ENCODE assay signal across 28 cellular contexts in the genomic region with DNA sequence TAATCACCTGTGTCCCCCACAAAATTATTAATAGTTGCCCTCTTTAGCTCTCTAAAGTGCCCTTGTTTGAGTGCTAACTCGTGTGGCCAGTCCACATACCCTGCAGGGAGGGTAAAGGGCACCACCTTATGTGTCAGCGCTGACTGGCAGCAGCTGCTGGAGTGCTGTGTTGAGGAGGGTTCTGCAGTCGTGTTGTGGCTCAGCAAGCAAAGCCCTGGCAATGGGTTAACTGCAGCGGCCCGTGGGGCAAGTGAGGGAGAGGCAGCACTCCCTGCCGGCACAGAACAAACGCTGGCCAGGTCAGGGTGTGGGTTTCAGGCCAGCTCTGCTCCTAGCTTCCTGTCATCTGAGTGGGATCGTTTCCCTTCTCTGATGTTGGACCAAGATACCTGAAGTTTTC.
"Had no signal": no experiment of that assay in that cellular context is flagged by ENCODE, and none has a peak within 500 bp of the region (broad histone marks: within the 10 kb centered on the region; RNA-seq: fewer than 3 reads in every experiment).

No MANE protein-coding gene starts in this region.

- H3K9me3 ChIP-seq: esophagus squamous epithelium, gastrocnemius medialis, tibial artery, vagina had no signal

- H3K36me3 Mint-ChIP-seq: activated naive CD8-positive, alpha-beta T cell treated with anti-CD3 and anti-CD28 coated beads for 36 hours; natural killer cell treated with Interleukin-12 subunit alpha and Interleukin-12 subunit beta and Interleukin-15 and Interleukin-18, amount 100 ng/mL, for 72 hours had no signal

- H3K79me2 ChIP-seq: parathyroid adenoma had no signal

- H3K36me3 ChIP-seq: esophagus squamous epithelium, gastrocnemius medialis, tibial artery, vagina had no signal

- FAIRE-seq: bronchial epithelial cell had no signal

- H3K4me1 Mint-ChIP-seq: activated B cell treated with CpG ODN at 0.5 μM for 24 hours; activated CD4-positive, alpha-beta T cell treated with anti-CD3 and anti-CD28 coated beads for 36 hours; activated naive CD8-positive, alpha-beta T cell treated with anti-CD3 and anti-CD28 coated beads for 36 hours; activated T-helper 17 cell treated with anti-CD3 and anti-CD28 coated beads, Interleukin-2, amount 50 U/mL, for 72 hours had no signal

- H3K27ac ChIP-seq: coronary artery, esophagus squamous epithelium, gastrocnemius medialis, parathyroid adenoma, tibial artery, vagina had no signal

- H3K27ac Mint-ChIP-seq: activated B cell treated with CpG ODN at 0.5 μM for 24 hours; activated CD4-positive, alpha-beta T cell treated with anti-CD3 and anti-CD28 coated beads for 36 hours; activated naive CD8-positive, alpha-beta T cell treated with anti-CD3 and anti-CD28 coated beads for 36 hours; activated T-cell treated with anti-CD3 and anti-CD28 coated beads, Interleukin-2, amount 50 U/mL, for 24 hours; activated T-helper 17 cell treated with anti-CD3 and anti-CD28 coated beads, Interleukin-2, amount 50 U/mL, for 72 hours; endodermal cell; natural killer cell treated with Interleukin-12 subunit alpha and Interleukin-12 subunit beta and Interleukin-15 and Interleukin-18, amount 100 ng/mL, for 72 hours; T-helper 1 cell treated with Interleukin-12 subunit alpha and Interleukin-12 subunit beta and Interleukin-4 antibody, amounts not matched to agents 30 μg/mL and 1 μg/mL, for 36 hours had no signal

- H3K4me3 ChIP-seq: coronary artery, esophagus squamous epithelium, gastrocnemius medialis, tibial artery, vagina had no signal

- H3K9ac ChIP-seq: parathyroid adenoma had no signal

- DNase-seq: activated B cell treated with CpG ODN at 0.5 μM for 24 hours; activated CD4-positive, alpha-beta T cell treated with anti-CD3 and anti-CD28 coated beads for 36 hours; activated CD4-positive, alpha-beta T cell treated with anti-CD3 and anti-CD28 coated beads, Interleukin-2, amount 50 U/mL, for 4 hours; activated CD8-positive, alpha-beta memory T cell treated with anti-CD3 and anti-CD28 coated beads for 24 hours; activated CD8-positive, alpha-beta memory T cell treated with anti-CD3 and anti-CD28 coated beads, Interleukin-2, amount 50 U/mL, for 4 hours; activated naive CD4-positive, alpha-beta T cell treated with Interleukin-2 at 50 U/mL for 16 hours; activated naive CD8-positive, alpha-beta T cell treated with anti-CD3 and anti-CD28 coated beads for 36 hours; activated T-cell treated with anti-CD3 and anti-CD28 coated beads, Interleukin-2, amount 50 U/mL, for 24 hours; cerebellar nuclear complex; endodermal cell; esophagus squamous epithelium; gastrocnemius medialis; head of caudate nucleus; islet precursor cell; left colon; midbrain; nucleus accumbens; stimulated activated CD4-positive, alpha-beta T cell treated with anti-CD3 and anti-CD28 coated beads, Interleukin-4, amount 100 ng/mL, for 4 hours; stimulated activated naive CD8-positive, alpha-beta T cell treated with anti-CD3 and anti-CD28 coated beads, Interleukin-15, Interleukin-2, amounts not matched to agents 100 U/mL and 50 U/mL, for 24 hours; T1000; tibial artery had no signal

- H3K27me3 ChIP-seq: esophagus squamous epithelium, tibial artery, vagina had no signal

- H3K9me3 Mint-ChIP-seq: activated T-cell treated with anti-CD3 and anti-CD28 coated beads, Interleukin-2, amount 50 U/mL, for 24 hours; natural killer cell treated with Interleukin-12 subunit alpha and Interleukin-12 subunit beta and Interleukin-15 and Interleukin-18, amount 100 ng/mL, for 72 hours had no signal

- H3K4me1 ChIP-seq: esophagus squamous epithelium, gastrocnemius medialis, parathyroid adenoma, vagina had no signal

- H3K27me3 Mint-ChIP-seq: activated naive CD8-positive, alpha-beta T cell treated with anti-CD3 and anti-CD28 coated beads for 36 hours had no signal

- H3K4me3 Mint-ChIP-seq: activated B cell treated with CpG ODN at 0.5 μM for 24 hours; activated CD4-positive, alpha-beta T cell treated with anti-CD3 and anti-CD28 coated beads for 36 hours; activated naive CD8-positive, alpha-beta T cell treated with anti-CD3 and anti-CD28 coated beads for 36 hours; activated T-cell treated with anti-CD3 and anti-CD28 coated beads, Interleukin-2, amount 50 U/mL, for 24 hours; activated T-helper 17 cell treated with anti-CD3 and anti-CD28 coated beads, Interleukin-2, amount 50 U/mL, for 72 hours; endodermal cell; natural killer cell treated with Interleukin-12 subunit alpha and Interleukin-12 subunit beta and Interleukin-15 and Interleukin-18, amount 100 ng/mL, for 72 hours; T-helper 1 cell treated with Interleukin-12 subunit alpha and Interleukin-12 subunit beta and Interleukin-4 antibody, amounts not matched to agents 30 μg/mL and 1 μg/mL, for 36 hours had no signal

- H2AFZ ChIP-seq: parathyroid adenoma had no signal
